In the genomic region with DNA sequence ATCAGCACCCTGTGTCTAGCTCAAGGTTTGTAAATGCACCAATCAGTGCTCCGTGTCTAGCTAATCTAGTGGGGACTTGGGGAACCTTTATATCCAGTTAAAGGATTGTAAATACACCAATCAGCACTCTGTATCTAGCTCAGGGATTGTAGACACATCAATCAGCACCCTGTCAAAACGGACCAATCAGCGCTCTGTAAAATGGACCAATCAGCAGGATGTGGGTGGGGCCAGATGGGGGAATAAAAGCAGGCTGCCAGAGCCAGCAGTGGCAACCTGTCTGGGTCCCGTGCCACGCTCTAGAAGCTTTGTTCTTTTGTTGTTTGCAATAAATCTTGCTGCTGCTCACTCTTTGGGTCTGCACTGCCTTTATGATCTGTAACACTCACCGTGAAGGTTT, we compare ENCODE assay signal across 1 cellular context.
TF ChIP-seq lines count a peak whose summit lies in the region.

No MANE protein-coding gene starts in this region.

TF ChIP-seq in HEK293, 187 proteins besides CTCF, POLR2A, EP300 and RAD21:
- 0 out of 2 replicates have a peak, but pooled peaks have one; percentile 20 for TF ChIP-seq SP2 (tag by site-specific recombination; IDR thresholded peaks at IDR 0.05)
